In genomic region chr19:40717325-40717879, GRCh38 we compare ENCODE assay signal across 8 cellular contexts. TPM values are rescaled to one million over a fixed set of nuclear protein-coding genes. Genes with fewer than 3 reads are reported as not detected.
DNase-seq lines count a peak whose midpoint lies in the region; ATAC-seq and TF ChIP-seq lines count a peak whose summit lies in the region.

No MANE protein-coding gene starts in this region.

- H2AFZ ChIP-seq in osteoblast (ENCODE audit: low read length), result peak overlapping the region; percentile 83

- H3K27me3 ChIP-seq in Panc1 (ENCODE audit: control insufficient read depth, insufficient read depth, low read length) (no peaks in the 10 kb centered on the region), esophagus muscularis mucosa (no peaks in the 10 kb centered on the region), osteoblast (ENCODE audit: insufficient read depth, low read length) (no peaks in the 10 kb centered on the region)

- no CpG with 5 or more reads among the region's 20 CpGs for WGBS in esophagus muscularis mucosa

- CTCF ChIA-PET in Panc1 (lab: Charles Lee), result no interaction called here

- peaks cover 63% of the 10 kb centered on the region for H3K79me2 ChIP-seq in osteoblast (ENCODE audit: insufficient read depth, low read length)

- H4K20me1 ChIP-seq in osteoblast (ENCODE audit: insufficient read depth, low read length), result peaks cover 7% of the 10 kb centered on the region

- TF ChIP-seq EP300 in esophagus muscularis mucosa (IDR thresholded peaks at IDR 0.05), result no peak

- intact Hi-C loops in Panc1 (cut with micrococcal nuclease; ENCODE audit: unreplicated experiment), result no loop called here
- intact Hi-C loops in esophagus muscularis mucosa (cut with DNase I), result no loop called here

- H3K9me3 ChIP-seq in Panc1 (ENCODE audit: control insufficient read depth, insufficient read depth, low read depth, low read length) (no peaks in the 10 kb centered on the region), esophagus muscularis mucosa (no peaks in the 10 kb centered on the region), osteoblast (ENCODE audit: low read depth, low read length) (no peaks in the 10 kb centered on the region)

- H3K4me1 ChIP-seq in Panc1 (ENCODE audit: control insufficient read depth, insufficient read depth, low read length), result peaks cover 11% of the 10 kb centered on the region
- H3K4me1 ChIP-seq in esophagus muscularis mucosa, result peaks cover 37 to 88% (median 75%) of the 10 kb centered on the region in 4 donors
- H3K4me1 ChIP-seq in osteoblast (ENCODE audit: insufficient read depth, low read length), result peaks cover 50% of the 10 kb centered on the region

- H3K36me3 ChIP-seq in Panc1 (ENCODE audit: control insufficient read depth, insufficient read depth, low read length) (peaks cover 3% of the 10 kb centered on the region; the same call in 1 of the 2 replicates), esophagus muscularis mucosa (peaks cover 0 to 19% (median 11%) of the 10 kb centered on the region in 4 donors), osteoblast (ENCODE audit: insufficient read depth, low read length) (peaks cover 6% of the 10 kb centered on the region)

- no peak for TF ChIP-seq POLR2A in esophagus muscularis mucosa (IDR thresholded peaks at IDR 0.05; ENCODE audit: low read depth)

- H3K4me3 ChIP-seq in Panc1 (ENCODE audit: low read depth in 2 of 2, low read length in 2 of 2) (peak overlapping the region; percentile 65 to 77), esophagus muscularis mucosa (peak overlapping the region; percentile 73 to 92 (median 78)), osteoblast (ENCODE audit: insufficient read depth, low read length) (peak overlapping the region; percentile 86)

- BruUV-seq in Panc1 (replicated peaks; lab: Mats Ljungman, UMichigan), result no TSS peak

- in situ Hi-C loops in Panc1 (cut with HindIII; ENCODE audit: low pct_unique_long_range_greater_than_20kb, low sequenced_read_pairs), result no loop called here

- peak overlapping the region; percentile 77 for H3K4me2 ChIP-seq in osteoblast (ENCODE audit: insufficient read depth, low read length)

- TF ChIP-seq CTCF in Panc1 (IDR thresholded peaks at IDR 0.05) (no peak), esophagus muscularis mucosa (IDR thresholded peaks at IDR 0.05) (peak in 1 of 3 experiments; percentile 3), osteoblast (IDR thresholded peaks at IDR 0.05; ENCODE audit: extremely low read depth, low read depth, low read length) (no peak)

- DNase-seq in Panc1 (ENCODE audit: low read depth, low spot score) (no peak), esophagus muscularis mucosa (ENCODE audit: extremely low spot score) (no peak), osteoblast (ENCODE audit: insufficient read length, low spot score, missing footprints) (no peak), DMS114 treated with DMSO at 0.1 percent for 48 hours (lab: John Stamatoyannopoulos, UW; ENCODE audit: unreplicated experiment) (no peak), GM03348 (ENCODE audit: low spot score) (no peak), activated gamma-delta T cell (lab: John Stamatoyannopoulos, UW) (no peak)

- POLR2A ChIA-PET in Panc1 (lab: Charles Lee), result no interaction called here

- ATAC-seq in GM21619 (IDR thresholded peaks at IDR 0.05; ENCODE audit: unreplicated experiment) (peak; percentile 3), Panc1 (no peak; the same call in 1 of the 2 replicates)
- no peak for ATAC-seq in activated CD4-positive, CD25-positive, alpha-beta regulatory T cell treated with anti-CD3 and anti-CD28 coated beads, Interleukin-2, amount 50 U/mL, for 24 hours

- peak overlapping the region; percentile 86 for H3K27ac ChIP-seq in Panc1 (ENCODE audit: low read length)
- peak overlapping the region; percentile 95 to 99 (median 98) for H3K27ac ChIP-seq in esophagus muscularis mucosa (replicated peaks in 1 of 4)
- H3K27ac ChIP-seq in osteoblast (ENCODE audit: low read depth, low read length), result peak overlapping the region; percentile 100

RNA-seq across cellular contexts. Expression of gene ITPKC, which starts 0.5 kb away (rescaled TPM):
- total RNA-seq in Panc1 (2021; ENCODE audit: unreplicated experiment) (7.2 TPM), esophagus muscularis mucosa (100 to 1,000 TPM in 1 of 4 donors, 10 to 100 TPM in 3; 28.7 to 123 (median 33.3) TPM), osteoblast (9.8 and 10.0 TPM in 2 replicates)
- polyA plus RNA-seq in Panc1 (2012; ENCODE audit: insufficient read length), result 9.1 TPM

RNA-seq across cellular contexts. Expression of gene COQ8B, which starts 0.7 kb away (rescaled TPM):
- total RNA-seq in Panc1 (2021; ENCODE audit: unreplicated experiment) (15.6 TPM), esophagus muscularis mucosa (10 to 100 TPM; 34.5 to 57.7 (median 45.3) TPM), osteoblast (32.9 and 34.2 TPM in 2 replicates)
- polyA plus RNA-seq in Panc1 (2012; ENCODE audit: insufficient read length), result 18.5 TPM

RNA-seq across cellular contexts. Expression of gene NUMBL, which starts 27.0 kb away (rescaled TPM):
- total RNA-seq in Panc1 (2021; ENCODE audit: unreplicated experiment) (27.6 TPM), esophagus muscularis mucosa (10 to 100 TPM; 28.2 to 51.7 (median 41.5) TPM), osteoblast (26.8 and 27.7 TPM in 2 replicates)
- 31.1 TPM for polyA plus RNA-seq in Panc1 (2012; ENCODE audit: insufficient read length)

RNA-seq across cellular contexts. Expression of gene ACTMAP, which starts 32.9 kb away (rescaled TPM):
- total RNA-seq in Panc1 (2021; ENCODE audit: unreplicated experiment), result 5.5 TPM
- 8.5 TPM for polyA plus RNA-seq in Panc1 (2012; ENCODE audit: insufficient read length)
- 1 to 10 TPM; 1.7 to 4.6 (median 3.7) TPM for total RNA-seq in esophagus muscularis mucosa
- total RNA-seq in osteoblast, result 1.1 and 1.5 TPM in 2 replicates

RNA-seq across cellular contexts. Expression of gene SNRPA, which starts 33.6 kb away (rescaled TPM):
- total RNA-seq in Panc1 (2021; ENCODE audit: unreplicated experiment), result 104 TPM
- polyA plus RNA-seq in Panc1 (2012; ENCODE audit: insufficient read length), result 96.6 TPM
- 10 to 100 TPM; 47.3 to 69.1 (median 57.6) TPM for total RNA-seq in esophagus muscularis mucosa
- total RNA-seq in osteoblast, result 20.6 and 32.1 TPM in 2 replicates
